In the genomic region with DNA sequence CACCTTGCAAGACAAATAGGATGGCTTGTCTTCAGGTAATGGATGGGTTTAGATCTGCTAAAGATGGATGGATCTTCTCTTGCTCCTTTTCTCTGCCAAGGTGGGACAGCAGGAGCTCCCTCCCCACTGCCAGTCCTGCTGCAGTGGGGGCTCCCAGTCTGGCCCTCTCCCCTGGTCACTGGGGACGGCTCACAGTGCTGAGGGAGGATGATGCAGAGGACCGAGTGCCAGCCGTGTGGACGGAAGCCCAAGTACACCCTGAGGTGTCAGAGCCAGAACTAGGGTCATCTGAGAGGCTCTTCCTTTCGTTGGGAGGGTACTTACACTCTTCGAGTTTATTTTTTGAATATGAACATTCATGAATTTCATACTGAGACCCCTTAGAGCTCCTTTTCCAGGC, we compare ENCODE assay signal across 15 cellular contexts. TPM values are rescaled to one million over a fixed set of nuclear protein-coding genes. Genes with fewer than 3 reads are reported as not detected.
DNase-seq lines count a peak whose midpoint lies in the region; ATAC-seq, FAIRE-seq and TF ChIP-seq lines count a peak whose summit lies in the region.
"Had no signal": no experiment of that assay in that cellular context is flagged by ENCODE, and none has a peak within 500 bp of the region (broad histone marks: within the 10 kb centered on the region; RNA-seq: fewer than 3 reads in every experiment).

No MANE protein-coding gene starts in this region.

- H3K9me3 ChIP-seq in OCI-LY3 (ENCODE audit: insufficient read depth, low read length) (peaks cover 15% of the 10 kb centered on the region; the same call in 1 of the 2 replicates), gastroesophageal sphincter (no peaks in the 10 kb centered on the region), colonic mucosa (no peaks in the 10 kb centered on the region)
- H3K9me3 ChIP-seq: pancreas, tibial nerve had no signal

- H2AFZ ChIP-seq in OCI-LY3 (ENCODE audit: low read depth, low read length) = no peak overlapping the region

- 0 out of 2 replicates have a peak overlapping the region, but pooled peaks have one; percentile 28 for H3K4me2 ChIP-seq in OCI-LY3 (ENCODE audit: low read length)

- TF ChIP-seq EP300 in gastroesophageal sphincter (IDR thresholded peaks at IDR 0.05) = no peak

- 40 to 95% methylated on average over 2 to 3 of the region's 6 CpGs for WGBS in gastroesophageal sphincter (ENCODE audit: low coverage in 1 of 2), 2 donors

- H3K36me3 ChIP-seq in OCI-LY3 (replicated peaks; ENCODE audit: low read depth, low read length) (peaks cover 18% of the 10 kb centered on the region), gastroesophageal sphincter (peaks cover 0 to 8% of the 10 kb centered on the region in 2 donors), colonic mucosa (no peaks in the 10 kb centered on the region)
- H3K36me3 ChIP-seq: pancreas, tibial nerve had no signal

- DNase-seq in activated effector memory CD4-positive, alpha-beta T cell treated with anti-CD3 and anti-CD28 coated beads, Interleukin-2, amount 50 U/mL, for 16 hours = peak; percentile 39
- no peak for DNase-seq in activated effector memory CD4-positive, alpha-beta T cell treated with Interleukin-2 at 50 U/mL for 16 hours
- DNase-seq in colonic mucosa (no peak), H54 (ENCODE audit: insufficient read length, low spot score) (no peak), NCI-H1694 (lab: John Stamatoyannopoulos, UW) (no peak)
- DNase-seq: activated T-cell treated with anti-CD3 and anti-CD28 coated beads, Interleukin-2, amount 50 U/mL, for 4 hours; effector CD4-positive, alpha-beta T cell; stimulated activated CD4-positive, alpha-beta T cell treated with anti-CD3 and anti-CD28 coated beads, Interleukin-12 subunit alpha, Interleukin-12 subunit beta, amount 100 ng/mL, for 4 hours had no signal

- H3K4me3 ChIP-seq in OCI-LY3 (ENCODE audit: low read length) (no peak overlapping the region), gastroesophageal sphincter (no peak overlapping the region), colonic mucosa (no peak overlapping the region)
- H3K4me3 ChIP-seq: pancreas, tibial nerve had no signal

- no peaks in the 10 kb centered on the region for H3K9me3 Mint-ChIP-seq in stimulated activated memory B cell treated with anti-CD40 and anti-IgM and Interleukin-4, amounts not matched to agents 10 μg/mL and 1 μg/mL and 100 μg/mL, for 72 hours
- H3K9me3 Mint-ChIP-seq: activated T-cell treated with anti-CD3 and anti-CD28 coated beads, Interleukin-2, amount 50 U/mL, for 4 hours; brain had no signal

- peak overlapping the region; percentile 54 for H3K27ac Mint-ChIP-seq in stimulated activated memory B cell treated with anti-CD40 and anti-IgM and Interleukin-4, amounts not matched to agents 10 μg/mL and 1 μg/mL and 100 μg/mL, for 72 hours
- H3K27ac Mint-ChIP-seq: brain had no signal

- no peak for FAIRE-seq in H54 (lab: Jason Lieb, UNC)
- FAIRE-seq: pancreas had no signal

- H3K27ac ChIP-seq in OCI-LY3 (ENCODE audit: low read length) (no peak overlapping the region), gastroesophageal sphincter (peak overlapping the region; percentile 34 to 94 (median 90)), colonic mucosa (no peak overlapping the region)
- H3K27ac ChIP-seq: pancreas, tibial nerve, VCaP had no signal

- intact Hi-C loops in colonic mucosa (cut with DNase I) = no loop called here

- H3K27me3 Mint-ChIP-seq in stimulated activated memory B cell treated with anti-CD40 and anti-IgM and Interleukin-4, amounts not matched to agents 10 μg/mL and 1 μg/mL and 100 μg/mL, for 72 hours = no peaks in the 10 kb centered on the region

- no peak overlapping the region for H3K9ac ChIP-seq in OCI-LY3 (ENCODE audit: low read length)
- H3K9ac ChIP-seq in colonic mucosa (ENCODE audit: low read depth in 2 of 2, low read length in 2 of 2) = no peak overlapping the region

- no peak for ATAC-seq in gastroesophageal sphincter
- no peak for ATAC-seq in stimulated activated memory B cell treated with anti-CD40 and anti-IgM and Interleukin-4, amounts not matched to agents 10 μg/mL and 1 μg/mL and 100 μg/mL, for 72 hours
- ATAC-seq: activated T-cell treated with anti-CD3 and anti-CD28 coated beads, Interleukin-2, amount 50 U/mL, for 4 hours; pancreas had no signal

- H3K4me1 ChIP-seq in OCI-LY3 (ENCODE audit: low read length) (peaks cover 63% of the 10 kb centered on the region), gastroesophageal sphincter (peaks cover 14 to 100% (median 60%) of the 10 kb centered on the region in 3 donors), colonic mucosa (no peaks in the 10 kb centered on the region)

- H3K27me3 ChIP-seq in OCI-LY3 (ENCODE audit: low read depth, low read length) (no peaks in the 10 kb centered on the region), gastroesophageal sphincter (no peaks in the 10 kb centered on the region), colonic mucosa (no peaks in the 10 kb centered on the region)
- H3K27me3 ChIP-seq: pancreas, tibial nerve had no signal

- peaks cover 50% of the 10 kb centered on the region for H3K36me3 Mint-ChIP-seq in stimulated activated memory B cell treated with anti-CD40 and anti-IgM and Interleukin-4, amounts not matched to agents 10 μg/mL and 1 μg/mL and 100 μg/mL, for 72 hours
- H3K36me3 Mint-ChIP-seq: brain had no signal

- TF ChIP-seq CTCF in OCI-LY3 (IDR thresholded peaks at IDR 0.05; ENCODE audit: low read depth, low read length) = no peak
- no peak for TF ChIP-seq CTCF in gastroesophageal sphincter (IDR thresholded peaks at IDR 0.05)
- TF ChIP-seq CTCF in colonic mucosa (IDR thresholded peaks at IDR 0.05) = no peak

- peaks cover 16% of the 10 kb centered on the region; the same call in 1 of the 2 replicates for H4K20me1 ChIP-seq in OCI-LY3 (ENCODE audit: insufficient read depth, low read length)

- no peak overlapping the region for H3K4me3 Mint-ChIP-seq in stimulated activated memory B cell treated with anti-CD40 and anti-IgM and Interleukin-4, amounts not matched to agents 10 μg/mL and 1 μg/mL and 100 μg/mL, for 72 hours
- H3K4me3 Mint-ChIP-seq: activated T-cell treated with anti-CD3 and anti-CD28 coated beads, Interleukin-2, amount 50 U/mL, for 4 hours; brain had no signal

- TF ChIP-seq POLR2A in gastroesophageal sphincter (IDR thresholded peaks at IDR 0.05) (no peak), H54 (IDR thresholded peaks at IDR 0.05; ENCODE audit: low read depth, low read length) (no peak)

- H3K79me2 ChIP-seq in OCI-LY3 (ENCODE audit: low read length) = peaks cover 69% of the 10 kb centered on the region

- peaks cover 92% of the 10 kb centered on the region for H3K4me1 Mint-ChIP-seq in stimulated activated memory B cell treated with anti-CD40 and anti-IgM and Interleukin-4, amounts not matched to agents 10 μg/mL and 1 μg/mL and 100 μg/mL, for 72 hours

RNA-seq across cellular contexts. Expression of gene CCDC69, which starts 5.7 kb away (rescaled TPM):
- total RNA-seq in gastroesophageal sphincter (100 to 1,000 TPM; 204 to 317 (median 256) TPM), colonic mucosa (10 to 100 TPM in 1 of 2 donors, 1 to 10 TPM in 1; 4.2 to 23.8 TPM)

RNA-seq across cellular contexts. Expression of gene GM2A, which starts 34.8 kb away (rescaled TPM):
- total RNA-seq in gastroesophageal sphincter (10 to 100 TPM; 23.3 to 37.2 (median 29.1) TPM), colonic mucosa (10 to 100 TPM; 22.0 to 27.2 TPM)

Comparison
In these comparisons a context has a peak if more than half of its experiments do, and no peak if none do; other contexts are left out.
1. H3K27ac ChIP-seq: peak in gastroesophageal sphincter (4 of 4); none in OCI-LY3 (single experiment) and colonic mucosa (single experiment).
2. RNA of gene CCDC69, which starts 5.7 kb away (total RNA-seq): 204 to 317 TPM in gastroesophageal sphincter; 4.2 to 23.8 TPM in colonic mucosa; every median in the first group is over 4 times any median in the second.